Comparison of ENCODE assay signal across 13 cellular contexts in the genomic region with DNA sequence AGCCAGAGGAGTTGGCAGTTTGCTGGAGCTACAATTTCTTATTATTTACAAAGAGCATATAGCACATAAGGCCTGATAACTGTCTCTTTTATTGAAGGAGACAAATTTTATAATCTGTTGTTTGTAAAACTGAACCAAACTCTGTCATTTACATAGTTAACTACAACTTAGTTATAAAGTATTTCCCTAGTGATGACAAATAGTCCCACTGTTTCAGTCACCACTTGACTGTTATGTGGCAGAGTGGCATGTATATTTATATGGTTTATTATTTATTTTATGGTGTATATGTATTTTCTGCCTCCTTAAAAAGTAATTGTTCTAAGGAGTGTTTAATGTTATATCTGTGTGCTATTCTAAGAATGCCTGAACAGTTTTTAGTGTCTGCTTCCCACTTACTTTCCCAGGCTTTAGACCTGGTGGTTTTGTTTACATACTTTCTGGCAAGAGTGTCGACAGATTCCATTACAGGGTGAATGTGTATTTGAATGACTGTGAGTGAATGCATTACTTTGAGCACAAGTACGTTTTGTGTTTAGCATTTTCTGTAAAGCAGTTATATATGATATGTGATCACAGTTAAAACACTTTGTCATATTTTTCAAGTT. TPM values are rescaled to one million over a fixed set of nuclear protein-coding genes. Genes with fewer than 3 reads are reported as not detected.
DNase-seq lines count a peak whose midpoint lies in the region; ATAC-seq, FAIRE-seq and TF ChIP-seq lines count a peak whose summit lies in the region.
"Had no signal": no experiment of that assay in that cellular context is flagged by ENCODE, and none has a peak within 500 bp of the region (broad histone marks: within the 10 kb centered on the region; RNA-seq: fewer than 3 reads in every experiment).

No MANE protein-coding gene starts in this region.

- CTCF ChIA-PET in AG04450 (lab: Charles Lee): interaction anchor here (1.0 kb wide), 1 partner anchor 602 kb away, joined by 3 read pairs; no protein-coding TSS in a partner anchor
- CTCF ChIA-PET in naive thymus-derived CD4-positive, alpha-beta T cell (lab: Charles Lee): no interaction called here

- H3K4me3 ChIP-seq in AG04450 (ENCODE audit: low read depth, low read length) (no peak overlapping the region), endodermal cell (ENCODE audit: low read length) (no peak overlapping the region), muscle layer of colon (ENCODE audit: low read depth in 1 of 2, low read length in 2 of 2) (no peak overlapping the region)
- H3K4me3 ChIP-seq in naive thymus-derived CD4-positive, alpha-beta T cell (ENCODE audit: low read length): no peak overlapping the region
- H3K4me3 ChIP-seq: BLaER1, vagina had no signal

- H3K4me1 Mint-ChIP-seq in endodermal cell: peaks cover 14% of the 10 kb centered on the region
- H3K4me1 Mint-ChIP-seq in naive thymus-derived CD4-positive, alpha-beta T cell: peaks cover 8 to 34% (median 15%) of the 10 kb centered on the region in 7 donors

- H3K4me1 ChIP-seq in endodermal cell (ENCODE audit: control insufficient read depth, insufficient read depth, low read length): peaks cover 3% of the 10 kb centered on the region
- peaks cover 15% of the 10 kb centered on the region for H3K4me1 ChIP-seq in muscle layer of colon (ENCODE audit: insufficient read depth, low read length)
- H3K4me1 ChIP-seq in naive thymus-derived CD4-positive, alpha-beta T cell (ENCODE audit: control insufficient read depth in 2 of 2, insufficient read depth in 2 of 2, low read length in 2 of 2): no peaks in the 10 kb centered on the region
- H3K4me1 ChIP-seq: BLaER1, vagina had no signal

- H3K36me3 Mint-ChIP-seq in endodermal cell (ENCODE audit: low read depth): peaks cover 17% of the 10 kb centered on the region
- H3K36me3 Mint-ChIP-seq in naive thymus-derived CD4-positive, alpha-beta T cell: peaks cover 6 to 44% (median 34%) of the 10 kb centered on the region in 5 donors

- no peaks in the 10 kb centered on the region for H3K36me3 ChIP-seq in endodermal cell (ENCODE audit: control insufficient read depth, insufficient read depth, low read length)
- peaks cover 6% of the 10 kb centered on the region for H3K36me3 ChIP-seq in muscle layer of colon (ENCODE audit: insufficient read depth, low read length)
- H3K36me3 ChIP-seq in naive thymus-derived CD4-positive, alpha-beta T cell (ENCODE audit: control insufficient read depth in 2 of 3, insufficient read depth in 3 of 3, low read length in 3 of 3): peaks cover 0 to 5% (median 0%) of the 10 kb centered on the region in 3 experiments
- H3K36me3 ChIP-seq: vagina had no signal

- peaks cover 7% of the 10 kb centered on the region for H3K9me3 Mint-ChIP-seq in endodermal cell
- H3K9me3 Mint-ChIP-seq in naive thymus-derived CD4-positive, alpha-beta T cell: no peaks in the 10 kb centered on the region
- H3K9me3 Mint-ChIP-seq: naive thymus-derived CD8-positive, alpha-beta T cell had no signal

- DNase-seq in AG04450 (ENCODE audit: low read depth, low spot score) (peak; percentile 79), HTR-8/SVneo (ENCODE audit: insufficient read length, low spot score) (peak; percentile 30), endodermal cell (no peak), KG1 (lab: John Stamatoyannopoulos, UW) (no peak), putamen (ENCODE audit: low spot score) (no peak)
- DNase-seq in naive thymus-derived CD4-positive, alpha-beta T cell: no peak
- DNase-seq: activated T-cell treated with anti-CD3 and anti-CD28 coated beads, Interleukin-2, amount 50 U/mL, for 1 hour; naive thymus-derived CD8-positive, alpha-beta T cell; NCI-H1417 had no signal

- no peaks in the 10 kb centered on the region for H3K9me3 ChIP-seq in AG04450 (ENCODE audit: control insufficient read depth, insufficient read depth, low read length)
- peaks cover 16% of the 10 kb centered on the region for H3K9me3 ChIP-seq in endodermal cell (ENCODE audit: control insufficient read depth, low read length)
- no peaks in the 10 kb centered on the region for H3K9me3 ChIP-seq in muscle layer of colon (ENCODE audit: low read length)
- no peaks in the 10 kb centered on the region for H3K9me3 ChIP-seq in naive thymus-derived CD4-positive, alpha-beta T cell (ENCODE audit: control insufficient read depth in 2 of 3, low read length in 3 of 3)
- H3K9me3 ChIP-seq: vagina had no signal

- no peaks in the 10 kb centered on the region for H3K27me3 Mint-ChIP-seq in endodermal cell (ENCODE audit: insufficient read depth)
- H3K27me3 Mint-ChIP-seq in naive thymus-derived CD4-positive, alpha-beta T cell: no peaks in the 10 kb centered on the region
- H3K27me3 Mint-ChIP-seq: naive thymus-derived CD8-positive, alpha-beta T cell had no signal

- intact Hi-C loops in naive thymus-derived CD4-positive, alpha-beta T cell (cut with micrococcal nuclease): loop anchor here in 1 of 2 donors (1.0 kb wide), 1 partner anchor 9 kb away; no protein-coding TSS in a partner anchor

- no peak overlapping the region for H3K9ac ChIP-seq in endodermal cell (ENCODE audit: extremely low read depth, low read length, poor library complexity, severe bottlenecking)
- H3K9ac ChIP-seq in muscle layer of colon (ENCODE audit: low read length): no peak overlapping the region
- H3K9ac ChIP-seq: BLaER1 had no signal

- peak overlapping the region; percentile 66 for H3K27ac ChIP-seq in AG04450 (ENCODE audit: low read depth, low read length)
- peak overlapping the region; percentile 50 for H3K27ac ChIP-seq in endodermal cell (ENCODE audit: low read depth, low read length)
- H3K27ac ChIP-seq in muscle layer of colon (ENCODE audit: low read depth, low read length): peak overlapping the region; percentile 33
- H3K27ac ChIP-seq in naive thymus-derived CD4-positive, alpha-beta T cell (ENCODE audit: low read depth, low read length): no peak overlapping the region
- H3K27ac ChIP-seq: BLaER1, vagina had no signal

- TF ChIP-seq CTCF in AG04450 (IDR thresholded peaks at IDR 0.05; ENCODE audit: low read depth, low read length): no peak
- no peak for TF ChIP-seq CTCF in endodermal cell (conservative IDR thresholded peaks at IDR 0.05)

- no peaks in the 10 kb centered on the region for H3K27me3 ChIP-seq in AG04450 (ENCODE audit: control insufficient read depth, insufficient read depth, low read length)
- H3K27me3 ChIP-seq in endodermal cell (ENCODE audit: control insufficient read depth, insufficient read depth, low read length, poor library complexity, severe bottlenecking): no peaks in the 10 kb centered on the region
- no peaks in the 10 kb centered on the region for H3K27me3 ChIP-seq in muscle layer of colon (ENCODE audit: control insufficient read depth in 1 of 2, insufficient read depth in 2 of 2, low read length in 2 of 2)
- no peaks in the 10 kb centered on the region for H3K27me3 ChIP-seq in naive thymus-derived CD4-positive, alpha-beta T cell (ENCODE audit: control insufficient read depth in 2 of 2, insufficient read depth in 2 of 2, low read length in 2 of 2)
- H3K27me3 ChIP-seq: BLaER1, vagina had no signal

- H3K4me3 Mint-ChIP-seq in endodermal cell: no peak overlapping the region
- no peak overlapping the region for H3K4me3 Mint-ChIP-seq in naive thymus-derived CD4-positive, alpha-beta T cell
- H3K4me3 Mint-ChIP-seq: naive thymus-derived CD8-positive, alpha-beta T cell had no signal

- WGBS in endodermal cell (ENCODE audit: insufficient coverage in 1 of 2, insufficient read length in 1 of 2), 2 experiments: 64% methylated on average over 2 of the region's 2 CpGs; no CpG with 5 or more reads in 1 of the 2 experiments

- POLR2A ChIA-PET in AG04450 (lab: Yijun Ruan, JAX): no interaction called here
- POLR2A ChIA-PET in naive thymus-derived CD4-positive, alpha-beta T cell (lab: Charles Lee): interaction anchor here (1.4 kb wide), 1 partner anchor 10 kb away, joined by 3 read pairs; a partner anchor contains a TSS

- FAIRE-seq in HTR-8/SVneo (lab: Jason Lieb, UNC): peak; percentile 86

- peak overlapping the region; percentile 5 for H3K27ac Mint-ChIP-seq in endodermal cell
- H3K27ac Mint-ChIP-seq in naive thymus-derived CD4-positive, alpha-beta T cell: no peak overlapping the region

- ATAC-seq in HG03469 (IDR thresholded peaks at IDR 0.05; ENCODE audit: unreplicated experiment): no peak
- ATAC-seq in naive thymus-derived CD4-positive, alpha-beta T cell: no peak
- ATAC-seq: naive thymus-derived CD8-positive, alpha-beta T cell had no signal

RNA-seq across cellular contexts. Expression of a gene that starts 10.0 kb away (rescaled TPM):
- polyA plus RNA-seq in AG04450 (2011; rRNA removed): 54.3 and 69.9 TPM in 2 replicates
- polyA minus RNA-seq in AG04450 (2011; rRNA and poly(A)+ RNA removed): 39.9 and 54.3 TPM in 2 replicates
- total RNA-seq in endodermal cell: 10 to 100 TPM; 20.4 to 22.5 TPM
- 54.5 TPM for polyA plus RNA-seq in endodermal cell (2013, experiment 1 of 2)
- polyA plus RNA-seq in endodermal cell (2013, experiment 2 of 2): 44.5 TPM
- 10 to 100 TPM; 12.7 to 48.9 (median 31.1) TPM for total RNA-seq in naive thymus-derived CD4-positive, alpha-beta T cell
- polyA plus RNA-seq in naive thymus-derived CD4-positive, alpha-beta T cell: 10 to 100 TPM; 31.6 to 52.4 TPM

RNA-seq across cellular contexts. Expression of a gene that starts 24.0 kb away (rescaled TPM):
- 3.5 and 3.8 TPM in 2 replicates for polyA plus RNA-seq in AG04450 (2011; rRNA removed)
- 3.4 and 4.1 TPM in 2 replicates for polyA minus RNA-seq in AG04450 (2011; rRNA and poly(A)+ RNA removed)
- total RNA-seq in endodermal cell: 1 to 10 TPM; 1.9 to 2.3 TPM
- 11.8 TPM for polyA plus RNA-seq in endodermal cell (2013, experiment 1 of 2)
- 10.1 TPM for polyA plus RNA-seq in endodermal cell (2013, experiment 2 of 2)
- 1 to 10 TPM in 2 of 5 experiments, under 1 TPM in 3; 0.19 to 2.4 (median 0.30) TPM for total RNA-seq in naive thymus-derived CD4-positive, alpha-beta T cell
- polyA plus RNA-seq in naive thymus-derived CD4-positive, alpha-beta T cell: under 1 TPM in 1 of 2 donors, not detected in 1; 0.17 TPM

Comparison
In these comparisons a context has a peak if more than half of its experiments do, and no peak if none do; other contexts are left out.
1. DNase-seq: peak in AG04450 (single experiment) and HTR-8/SVneo (single experiment); none in endodermal cell (single experiment), KG1 (single experiment), putamen (single experiment) and naive thymus-derived CD4-positive, alpha-beta T cell (0 of 9).